26 cellular contexts compared by ENCODE assay signal in the genomic region with DNA sequence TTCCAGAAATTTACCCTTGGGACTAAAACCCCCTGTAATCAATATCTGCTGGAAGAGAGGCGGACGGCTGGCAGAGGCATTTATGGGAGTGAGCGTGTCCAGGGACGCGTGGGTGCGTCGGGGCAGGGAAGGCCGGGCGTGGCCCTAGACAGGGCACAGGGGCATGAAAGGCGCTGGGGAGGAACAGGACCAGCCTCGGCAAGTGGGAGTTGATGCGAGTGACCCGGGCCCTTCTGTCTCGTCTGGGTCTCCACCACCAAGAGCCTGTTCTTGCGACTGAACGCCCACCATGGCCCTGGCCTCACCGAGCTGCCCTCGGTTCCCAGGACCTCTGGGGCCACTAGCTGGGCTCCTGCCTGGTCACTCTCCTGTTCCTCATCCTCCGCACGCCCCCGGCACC. TPM values are rescaled to one million over a fixed set of nuclear protein-coding genes. Genes with fewer than 3 reads are reported as not detected.
DNase-seq lines count a peak whose midpoint lies in the region; ATAC-seq and TF ChIP-seq lines count a peak whose summit lies in the region.
"Had no signal": no experiment of that assay in that cellular context is flagged by ENCODE, and none has a peak within 500 bp of the region (broad histone marks: within the 10 kb centered on the region; RNA-seq: fewer than 3 reads in every experiment).

No MANE protein-coding gene starts in this region.

- no peak overlapping the region for H3K27ac Mint-ChIP-seq in activated T-helper 17 cell treated with anti-CD3 and anti-CD28 coated beads, Interleukin-2, amount 50 U/mL, for 72 hours
- H3K27ac Mint-ChIP-seq: activated CD4-positive, alpha-beta T cell treated with anti-CD3 and anti-CD28 coated beads, Interleukin-2, amount 10 ng/mL, durations not matched to agents 7 days and 5 days; activated CD8-positive, alpha-beta memory T cell treated with anti-CD3 and anti-CD28 coated beads, Interleukin-2, amount 10 ng/mL, durations not matched to agents 7 days and 5 days; activated naive CD8-positive, alpha-beta T cell treated with anti-CD3 and anti-CD28 coated beads, Interleukin-2, amount 10 ng/mL, durations not matched to agents 7 days and 5 days; activated T-helper 2 cell treated with anti-CD3 and anti-CD28 coated beads, Interferon-gamma antibody, Interleukin-2, Interleukin-4, amounts not matched to agents 10 μg/mL and 5 μg/mL and 100 μg/mL, durations not matched to agents 14 hours and 24 hours and 36 hours; endodermal cell; GM23338; stimulated activated memory B cell treated with anti-CD40 and anti-IgM and Interleukin-4, amounts not matched to agents 10 μg/mL and 1 μg/mL and 100 μg/mL, for 72 hours had no signal

- H3K36me3 Mint-ChIP-seq in activated T-helper 17 cell treated with anti-CD3 and anti-CD28 coated beads, Interleukin-2, amount 50 U/mL, for 72 hours (ENCODE audit: low read depth), result no peaks in the 10 kb centered on the region
- H3K36me3 Mint-ChIP-seq: activated CD8-positive, alpha-beta memory T cell treated with anti-CD3 and anti-CD28 coated beads, Interleukin-2, amount 10 ng/mL, durations not matched to agents 7 days and 5 days; activated naive CD8-positive, alpha-beta T cell treated with anti-CD3 and anti-CD28 coated beads, Interleukin-2, amount 10 ng/mL, durations not matched to agents 7 days and 5 days; stimulated activated memory B cell treated with anti-CD40 and anti-IgM and Interleukin-4, amounts not matched to agents 10 μg/mL and 1 μg/mL and 100 μg/mL, for 72 hours had no signal

- peaks cover 11% of the 10 kb centered on the region for H3K79me2 ChIP-seq in ACC112 (ENCODE audit: control insufficient read depth, insufficient read depth, low read length, unreplicated experiment)

- H3K9me3 ChIP-seq in right cardiac atrium (ENCODE audit: control insufficient read depth, low read length) (no peaks in the 10 kb centered on the region), gastrocnemius medialis (no peaks in the 10 kb centered on the region), lower lobe of right lung (no peaks in the 10 kb centered on the region)
- H3K9me3 ChIP-seq: A549, BE2C had no signal

- H3K4me1 ChIP-seq in ACC112 (ENCODE audit: control insufficient read depth, insufficient read depth, low read length, unreplicated experiment), result peaks cover 24% of the 10 kb centered on the region
- H3K4me1 ChIP-seq in right cardiac atrium (ENCODE audit: control insufficient read depth, insufficient read depth, low read length), result peaks cover 5% of the 10 kb centered on the region
- H3K4me1 ChIP-seq in gastrocnemius medialis, result peaks cover 20 to 26% of the 10 kb centered on the region in 2 donors
- H3K4me1 ChIP-seq in lower lobe of right lung, result peaks cover 18% of the 10 kb centered on the region
- H3K4me1 ChIP-seq: A549 had no signal

- H3K4me3 Mint-ChIP-seq in activated T-helper 17 cell treated with anti-CD3 and anti-CD28 coated beads, Interleukin-2, amount 50 U/mL, for 72 hours, result no peak overlapping the region
- H3K4me3 Mint-ChIP-seq: activated CD4-positive, alpha-beta T cell treated with anti-CD3 and anti-CD28 coated beads, Interleukin-2, amount 10 ng/mL, durations not matched to agents 7 days and 5 days; activated CD8-positive, alpha-beta memory T cell treated with anti-CD3 and anti-CD28 coated beads, Interleukin-2, amount 10 ng/mL, durations not matched to agents 7 days and 5 days; activated naive CD8-positive, alpha-beta T cell treated with anti-CD3 and anti-CD28 coated beads, Interleukin-2, amount 10 ng/mL, durations not matched to agents 7 days and 5 days; brain; endodermal cell; GM23338; naive thymus-derived CD8-positive, alpha-beta T cell; stimulated activated memory B cell treated with anti-CD40 and anti-IgM and Interleukin-4, amounts not matched to agents 10 μg/mL and 1 μg/mL and 100 μg/mL, for 72 hours had no signal

- no peak for TF ChIP-seq CTCF in RWPE1 (conservative IDR thresholded peaks at IDR 0.05; ENCODE audit: low read depth)
- no peak for TF ChIP-seq CTCF in gastrocnemius medialis (IDR thresholded peaks at IDR 0.05 in 4 of 5, conservative IDR thresholded peaks at IDR 0.05 in 1 of 5)
- TF ChIP-seq CTCF in lower lobe of right lung (IDR thresholded peaks at IDR 0.05), result no peak

- no peak for TF ChIP-seq POLR2A in gastrocnemius medialis (IDR thresholded peaks at IDR 0.05)

- no peaks in the 10 kb centered on the region for H3K9me3 Mint-ChIP-seq in activated T-helper 17 cell treated with anti-CD3 and anti-CD28 coated beads, Interleukin-2, amount 50 U/mL, for 72 hours
- H3K9me3 Mint-ChIP-seq: activated CD4-positive, alpha-beta T cell treated with anti-CD3 and anti-CD28 coated beads, Interleukin-2, amount 10 ng/mL, durations not matched to agents 7 days and 5 days; activated naive CD8-positive, alpha-beta T cell treated with anti-CD3 and anti-CD28 coated beads, Interleukin-2, amount 10 ng/mL, durations not matched to agents 7 days and 5 days; activated T-helper 2 cell treated with anti-CD3 and anti-CD28 coated beads, Interferon-gamma antibody, Interleukin-2, Interleukin-4, amounts not matched to agents 10 μg/mL and 5 μg/mL and 100 μg/mL, durations not matched to agents 14 hours and 24 hours and 36 hours; GM23338; naive thymus-derived CD8-positive, alpha-beta T cell had no signal

- H2AFZ ChIP-seq in ACC112 (ENCODE audit: low read length, unreplicated experiment), result no peak overlapping the region
- H2AFZ ChIP-seq: GM23338 had no signal

- intact Hi-C loops in right cardiac atrium (cut with DNase I), result no loop called here
- intact Hi-C loops in gastrocnemius medialis (cut with DNase I; ENCODE audit: low total_unique reads), result no loop called here
- intact Hi-C loops in lower lobe of right lung (cut with DNase I), result no loop called here

- no peak for DNase-seq in RWPE1 (ENCODE audit: low spot score)
- no peak for DNase-seq in right cardiac atrium
- DNase-seq in gastrocnemius medialis, result no peak
- DNase-seq in ecto neural progenitor cell (ENCODE audit: low spot score), result no peak
- DNase-seq in NCI-H146 treated with DMSO at 0.1 percent for 48 hours (lab: John Stamatoyannopoulos, UW; ENCODE audit: unreplicated experiment), result no peak
- DNase-seq in lower lobe of right lung, result no peak
- DNase-seq: activated CD4-positive, alpha-beta T cell treated with anti-CD3 and anti-CD28 coated beads, Interleukin-2, amount 10 ng/mL, durations not matched to agents 7 days and 5 days; activated CD8-positive, alpha-beta memory T cell treated with anti-CD3 and anti-CD28 coated beads, Interleukin-2, amount 10 ng/mL, durations not matched to agents 7 days and 5 days; activated naive CD8-positive, alpha-beta T cell treated with anti-CD3 and anti-CD28 coated beads, Interleukin-2, amount 10 ng/mL, durations not matched to agents 7 days and 5 days; BE2C; DND-41; endodermal cell; kidney glomerular epithelial cell; mesendoderm; MM.1S; naive thymus-derived CD8-positive, alpha-beta T cell; NCI-H1436; NCI-H524 had no signal

- WGBS in right cardiac atrium, result 91% methylated on average over 21 of the region's 21 CpGs

- H3K27me3 Mint-ChIP-seq in activated T-helper 17 cell treated with anti-CD3 and anti-CD28 coated beads, Interleukin-2, amount 50 U/mL, for 72 hours, result no peaks in the 10 kb centered on the region
- H3K27me3 Mint-ChIP-seq: activated CD4-positive, alpha-beta T cell treated with anti-CD3 and anti-CD28 coated beads, Interleukin-2, amount 10 ng/mL, durations not matched to agents 7 days and 5 days; activated CD8-positive, alpha-beta memory T cell treated with anti-CD3 and anti-CD28 coated beads, Interleukin-2, amount 10 ng/mL, durations not matched to agents 7 days and 5 days; activated naive CD8-positive, alpha-beta T cell treated with anti-CD3 and anti-CD28 coated beads, Interleukin-2, amount 10 ng/mL, durations not matched to agents 7 days and 5 days; brain; naive thymus-derived CD8-positive, alpha-beta T cell had no signal

- H3K36me3 ChIP-seq in ACC112 (ENCODE audit: insufficient read depth, low read length), result no peaks in the 10 kb centered on the region
- no peaks in the 10 kb centered on the region for H3K36me3 ChIP-seq in gastrocnemius medialis
- peaks cover 12% of the 10 kb centered on the region for H3K36me3 ChIP-seq in lower lobe of right lung
- H3K36me3 ChIP-seq: BE2C had no signal

- no peak overlapping the region for H3K4me3 ChIP-seq in ACC112 (ENCODE audit: low read depth, low read length)
- no peak overlapping the region for H3K4me3 ChIP-seq in right cardiac atrium (ENCODE audit: low read length)
- H3K4me3 ChIP-seq in gastrocnemius medialis, result no peak overlapping the region
- H3K4me3 ChIP-seq in lower lobe of right lung, result no peak overlapping the region
- H3K4me3 ChIP-seq: A549, GM23338 had no signal

- in situ Hi-C loops in gastrocnemius medialis (cut with MboI; ENCODE audit: low sequenced_read_pairs in 4 of 4), result no loop called here

- no peaks in the 10 kb centered on the region for H3K4me1 Mint-ChIP-seq in activated T-helper 17 cell treated with anti-CD3 and anti-CD28 coated beads, Interleukin-2, amount 50 U/mL, for 72 hours
- H3K4me1 Mint-ChIP-seq: activated CD4-positive, alpha-beta T cell treated with anti-CD3 and anti-CD28 coated beads, Interleukin-2, amount 10 ng/mL, durations not matched to agents 7 days and 5 days; activated CD8-positive, alpha-beta memory T cell treated with anti-CD3 and anti-CD28 coated beads, Interleukin-2, amount 10 ng/mL, durations not matched to agents 7 days and 5 days; stimulated activated memory B cell treated with anti-CD40 and anti-IgM and Interleukin-4, amounts not matched to agents 10 μg/mL and 1 μg/mL and 100 μg/mL, for 72 hours had no signal

- H3K27ac ChIP-seq in ACC112 (ENCODE audit: low read depth, low read length), result peak overlapping the region; percentile 59; the same call in 1 of the 2 replicates
- H3K27ac ChIP-seq in RWPE1, result peak overlapping the region; percentile 25; the same call in 1 of the 2 replicates
- H3K27ac ChIP-seq in right cardiac atrium (ENCODE audit: low read length), result no peak overlapping the region
- H3K27ac ChIP-seq in gastrocnemius medialis, result peak overlapping the region; percentile 59 to 75 (median 70)
- H3K27ac ChIP-seq in lower lobe of right lung, result no peak overlapping the region
- H3K27ac ChIP-seq: A549, VCaP had no signal

- ATAC-seq in right cardiac atrium (peak; percentile 3 to 6), gastrocnemius medialis (peak; percentile 18 to 29), lower lobe of right lung (no peak)
- ATAC-seq in activated T-helper 17 cell treated with anti-CD3 and anti-CD28 coated beads, Interleukin-2, amount 50 U/mL, for 72 hours (replicated peaks), result no peak
- ATAC-seq: activated CD8-positive, alpha-beta memory T cell treated with anti-CD3 and anti-CD28 coated beads, Interleukin-2, amount 10 ng/mL, durations not matched to agents 7 days and 5 days; GM23338; naive thymus-derived CD8-positive, alpha-beta T cell; stimulated activated memory B cell treated with anti-CD40 and anti-IgM and Interleukin-4, amounts not matched to agents 10 μg/mL and 1 μg/mL and 100 μg/mL, for 72 hours had no signal

- CTCF ChIA-PET in RWPE1 (lab: Yijun Ruan, JAX), result no interaction called here

- no peaks in the 10 kb centered on the region for H3K27me3 ChIP-seq in ACC112 (ENCODE audit: insufficient read depth, low read length)
- H3K27me3 ChIP-seq in right cardiac atrium (ENCODE audit: control insufficient read depth, insufficient read depth), result no peaks in the 10 kb centered on the region
- H3K27me3 ChIP-seq in gastrocnemius medialis, result no peaks in the 10 kb centered on the region
- no peaks in the 10 kb centered on the region for H3K27me3 ChIP-seq in lower lobe of right lung (ENCODE audit: low read depth)
- H3K27me3 ChIP-seq: BE2C had no signal

- POLR2A ChIA-PET in RWPE1 (lab: Yijun Ruan, JAX; ENCODE audit: low non-redundant PET), result no interaction called here

RNA-seq across cellular contexts. Expression of gene OSBPL5, which starts 17.5 kb away (rescaled TPM):
- total RNA-seq in right cardiac atrium (10 to 100 TPM; 14.1 to 19.1 (median 15.4) TPM), gastrocnemius medialis (10 to 100 TPM in 3 of 4 donors, 1 to 10 TPM in 1; 9.2 to 18.5 (median 14.0) TPM), lower lobe of right lung (46.2 TPM)
- 10.3 TPM for polyA plus RNA-seq in right cardiac atrium
- total RNA-seq in activated T-helper 17 cell treated with anti-CD3 and anti-CD28 coated beads, Interleukin-2, amount 50 U/mL, for 72 hours, result 1 to 10 TPM; 3.3 to 5.3 TPM

Comparison
In these comparisons a context has a peak if more than half of its experiments do, and no peak if none do; other contexts are left out.
1. H3K27ac ChIP-seq: peak in ACC112 (single experiment), RWPE1 (single experiment) and gastrocnemius medialis (4 of 4); none in right cardiac atrium (single experiment) and lower lobe of right lung (single experiment).
2. ATAC-seq: peak in right cardiac atrium (2 of 2) and gastrocnemius medialis (2 of 2); none in activated T-helper 17 cell treated with anti-CD3 and anti-CD28 coated beads, Interleukin-2, amount 50 U/mL, for 72 hours (single experiment) and lower lobe of right lung (0 of 2).